ENCODE assay signal across 9 cellular contexts in the genomic region with DNA sequence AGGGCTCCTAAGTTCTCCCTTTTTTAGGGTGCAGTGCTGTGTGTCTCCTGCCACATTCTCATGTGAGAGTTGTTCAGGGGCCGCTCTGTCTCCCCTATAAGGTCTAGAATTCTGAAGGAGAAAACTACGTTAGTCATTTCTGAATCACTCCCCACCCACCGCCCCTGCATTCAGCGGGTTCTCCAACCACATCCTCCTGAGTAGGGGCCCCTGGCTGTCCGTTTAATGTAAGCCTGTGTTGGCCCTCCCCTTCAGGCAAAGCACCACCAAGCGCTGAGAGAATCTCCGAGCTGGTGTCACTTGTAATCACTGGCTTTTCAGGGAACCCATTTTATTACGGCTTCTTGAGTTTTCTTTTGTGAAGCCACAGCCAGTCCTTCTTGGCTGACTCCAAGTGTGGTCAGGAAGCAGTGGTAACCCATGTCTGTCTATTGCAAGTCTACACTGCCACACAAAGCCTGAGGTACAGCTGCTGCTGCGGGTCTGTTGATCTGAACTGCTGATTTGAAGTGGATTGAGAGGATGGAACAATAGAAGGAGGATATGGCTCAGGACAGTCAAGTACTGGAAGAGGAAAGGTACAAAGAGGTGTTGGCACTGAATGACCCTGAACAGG.
DNase-seq lines count a peak whose midpoint lies in the region; ATAC-seq, FAIRE-seq and TF ChIP-seq lines count a peak whose summit lies in the region.
"Had no signal": no experiment of that assay in that cellular context is flagged by ENCODE, and none has a peak within 500 bp of the region (broad histone marks: within the 10 kb centered on the region; RNA-seq: fewer than 3 reads in every experiment).

No MANE protein-coding gene starts in this region.

- no peak for TF ChIP-seq CTCF in astrocyte of the spinal cord (IDR thresholded peaks at IDR 0.05; ENCODE audit: low read depth, low read length)
- TF ChIP-seq CTCF in D721Med (IDR thresholded peaks at IDR 0.05; ENCODE audit: insufficient read depth, missing control alignments) = no peak

- H3K4me1 Mint-ChIP-seq in T-helper 1 cell treated with Interleukin-12 subunit alpha and Interleukin-12 subunit beta and Interleukin-4 antibody, amounts not matched to agents 30 μg/mL and 1 μg/mL, for 36 hours (ENCODE audit: low read depth) = peaks cover 35% of the 10 kb centered on the region

- H3K9me3 Mint-ChIP-seq in T-helper 1 cell treated with Interleukin-12 subunit alpha and Interleukin-12 subunit beta and Interleukin-4 antibody, amounts not matched to agents 30 μg/mL and 1 μg/mL, for 36 hours = peaks cover 14% of the 10 kb centered on the region

- DNase-seq in astrocyte of the spinal cord (ENCODE audit: low read depth, low spot score) = peak; percentile 79
- DNase-seq in stimulated activated CD8-positive, alpha-beta memory T cell treated with anti-CD3 and anti-CD28 coated beads, Interleukin-7, amount 100 ng/mL, for 4 hours (ENCODE audit: low read depth in 2 of 2) = peak; percentile 78 to 84
- no peak for DNase-seq in D721Med (ENCODE audit: insufficient read length, low spot score)
- DNase-seq in posterior cingulate gyrus = no peak
- DNase-seq in SKM-1 treated with dmso at 0.1 percent for 144 hours (lab: John Stamatoyannopoulos, UW; ENCODE audit: unreplicated experiment) = no peak

- no peak for FAIRE-seq in D721Med (lab: Jason Lieb, UNC)
- FAIRE-seq: keratinocyte had no signal

- ATAC-seq in GM18870 (IDR thresholded peaks at IDR 0.05; ENCODE audit: unreplicated experiment) (peak; percentile 81), HG03060 (IDR thresholded peaks at IDR 0.05; ENCODE audit: low read depth, unreplicated experiment) (peak; percentile 61)

- H3K4me3 ChIP-seq in astrocyte of the spinal cord (ENCODE audit: low read depth, low read length) = no peak overlapping the region

- intact Hi-C loops in posterior cingulate gyrus (cut with DNase I) = no loop called here

- H3K36me3 Mint-ChIP-seq in T-helper 1 cell treated with Interleukin-12 subunit alpha and Interleukin-12 subunit beta and Interleukin-4 antibody, amounts not matched to agents 30 μg/mL and 1 μg/mL, for 36 hours (ENCODE audit: low read depth) = peaks cover 24% of the 10 kb centered on the region

- peak overlapping the region; percentile 73 for H3K27ac Mint-ChIP-seq in T-helper 1 cell treated with Interleukin-12 subunit alpha and Interleukin-12 subunit beta and Interleukin-4 antibody, amounts not matched to agents 30 μg/mL and 1 μg/mL, for 36 hours

- in situ Hi-C loops in astrocyte of the spinal cord (cut with HindIII; ENCODE audit: low sequenced_read_pairs) = no loop called here

- peak overlapping the region; percentile 54 for H3K4me3 Mint-ChIP-seq in T-helper 1 cell treated with Interleukin-12 subunit alpha and Interleukin-12 subunit beta and Interleukin-4 antibody, amounts not matched to agents 30 μg/mL and 1 μg/mL, for 36 hours

- no peaks in the 10 kb centered on the region for H3K27me3 Mint-ChIP-seq in T-helper 1 cell treated with Interleukin-12 subunit alpha and Interleukin-12 subunit beta and Interleukin-4 antibody, amounts not matched to agents 30 μg/mL and 1 μg/mL, for 36 hours (ENCODE audit: low read depth)

Comparison
In these comparisons a context has a peak if more than half of its experiments do, and no peak if none do; other contexts are left out.
1. DNase-seq: peak in astrocyte of the spinal cord (single experiment) and stimulated activated CD8-positive, alpha-beta memory T cell treated with anti-CD3 and anti-CD28 coated beads, Interleukin-7, amount 100 ng/mL, for 4 hours (2 of 2); none in D721Med (single experiment), posterior cingulate gyrus (0 of 10) and SKM-1 treated with dmso at 0.1 percent for 144 hours (single experiment).